Comparison of ENCODE assay signal across 18 cellular contexts in genomic region chr14:58138065-58138718, GRCh38. TPM values are rescaled to one million over a fixed set of nuclear protein-coding genes. Genes with fewer than 3 reads are reported as not detected.
DNase-seq lines count a peak whose midpoint lies in the region; ATAC-seq and TF ChIP-seq lines count a peak whose summit lies in the region.
"Had no signal": no experiment of that assay in that cellular context is flagged by ENCODE, and none has a peak within 500 bp of the region (broad histone marks: within the 10 kb centered on the region; RNA-seq: fewer than 3 reads in every experiment).

No MANE protein-coding gene starts in this region.

- intact Hi-C loops in Right ventricle myocardium inferior (cut with DNase I) (no loop called here), colonic mucosa (cut with DNase I) (no loop called here)

- H3K4me3 ChIP-seq in cardiac muscle cell, result no peak overlapping the region
- no peak overlapping the region for H3K4me3 ChIP-seq in RWPE2 (ENCODE audit: severe bottlenecking)
- H3K4me3 ChIP-seq in colonic mucosa, result no peak overlapping the region
- H3K4me3 ChIP-seq: spleen had no signal

- no peaks in the 10 kb centered on the region for H3K36me3 Mint-ChIP-seq in stimulated activated effector memory CD8-positive, alpha-beta T cell treated with anti-CD3 and anti-CD28 coated beads, Interleukin-12 subunit alpha, Interleukin-12 subunit beta, amount 100 ng/mL, for 72 hours

- ATAC-seq in Right ventricle myocardium inferior, result no peak
- peak; percentile 97 for ATAC-seq in HG02798 (IDR thresholded peaks at IDR 0.05; ENCODE audit: poor library complexity, unreplicated experiment)
- peak; percentile 7; the same call in 1 of the 3 replicates for ATAC-seq in RWPE2 (ENCODE audit: low read depth)
- peak; percentile 51 for ATAC-seq in stimulated activated effector memory CD8-positive, alpha-beta T cell treated with anti-CD3 and anti-CD28 coated beads, Interleukin-12 subunit alpha, Interleukin-12 subunit beta, amount 100 ng/mL, for 72 hours
- no peak for ATAC-seq in GM18519 (IDR thresholded peaks at IDR 0.05; ENCODE audit: low FRiP score, unreplicated experiment)
- ATAC-seq: activated T-helper 17 cell treated with anti-CD3 and anti-CD28 coated beads, Interleukin-2, amount 50 U/mL, for 72 hours; stimulated activated naive CD8-positive, alpha-beta T cell treated with anti-CD3 and anti-CD28 coated beads, Interleukin-15, amount 100 ng/mL, for 72 hours had no signal

- no peak overlapping the region for H3K27ac Mint-ChIP-seq in stimulated activated effector memory CD8-positive, alpha-beta T cell treated with anti-CD3 and anti-CD28 coated beads, Interleukin-12 subunit alpha, Interleukin-12 subunit beta, amount 100 ng/mL, for 72 hours
- H3K27ac Mint-ChIP-seq: activated CD4-positive, alpha-beta memory T cell treated with anti-CD3 and anti-CD28 coated beads, Interleukin-2, amount 10 ng/mL, durations not matched to agents 7 days and 5 days; activated T-helper 17 cell treated with anti-CD3 and anti-CD28 coated beads, Interleukin-2, amount 50 U/mL, for 72 hours; stimulated activated naive CD8-positive, alpha-beta T cell treated with anti-CD3 and anti-CD28 coated beads, Interleukin-15, amount 100 ng/mL, for 72 hours had no signal

- H3K9ac ChIP-seq in colonic mucosa (ENCODE audit: low read depth in 2 of 2, low read length in 2 of 2), result no peak overlapping the region

- H3K4me1 Mint-ChIP-seq in stimulated activated effector memory CD8-positive, alpha-beta T cell treated with anti-CD3 and anti-CD28 coated beads, Interleukin-12 subunit alpha, Interleukin-12 subunit beta, amount 100 ng/mL, for 72 hours, result no peaks in the 10 kb centered on the region
- H3K4me1 Mint-ChIP-seq: activated T-helper 17 cell treated with anti-CD3 and anti-CD28 coated beads, Interleukin-2, amount 50 U/mL, for 72 hours had no signal

- no peak overlapping the region for H3K4me3 Mint-ChIP-seq in stimulated activated effector memory CD8-positive, alpha-beta T cell treated with anti-CD3 and anti-CD28 coated beads, Interleukin-12 subunit alpha, Interleukin-12 subunit beta, amount 100 ng/mL, for 72 hours
- H3K4me3 Mint-ChIP-seq: activated CD4-positive, alpha-beta memory T cell treated with anti-CD3 and anti-CD28 coated beads, Interleukin-2, amount 10 ng/mL, durations not matched to agents 7 days and 5 days; activated T-helper 17 cell treated with anti-CD3 and anti-CD28 coated beads, Interleukin-2, amount 50 U/mL, for 72 hours; stimulated activated naive CD8-positive, alpha-beta T cell treated with anti-CD3 and anti-CD28 coated beads, Interleukin-15, amount 100 ng/mL, for 72 hours had no signal

- peaks cover 58% of the 10 kb centered on the region for H3K4me1 ChIP-seq in cardiac muscle cell (ENCODE audit: low read depth)
- no peaks in the 10 kb centered on the region for H3K4me1 ChIP-seq in RWPE2 (ENCODE audit: insufficient read depth, poor library complexity, severe bottlenecking)
- H3K4me1 ChIP-seq in colonic mucosa, result no peaks in the 10 kb centered on the region
- H3K4me1 ChIP-seq: spleen had no signal

- H3K36me3 ChIP-seq in cardiac muscle cell, result no peaks in the 10 kb centered on the region
- no peaks in the 10 kb centered on the region for H3K36me3 ChIP-seq in RWPE2 (ENCODE audit: low read depth)
- no peaks in the 10 kb centered on the region for H3K36me3 ChIP-seq in colonic mucosa
- H3K36me3 ChIP-seq: spleen had no signal

- no peaks in the 10 kb centered on the region for H3K27me3 ChIP-seq in cardiac muscle cell
- no peaks in the 10 kb centered on the region for H3K27me3 ChIP-seq in RWPE2 (ENCODE audit: insufficient read depth, poor library complexity, severe bottlenecking)
- no peaks in the 10 kb centered on the region for H3K27me3 ChIP-seq in colonic mucosa
- H3K27me3 ChIP-seq: spleen had no signal

- H3K27ac ChIP-seq in cardiac muscle cell (peak overlapping the region; percentile 79), RWPE2 (ENCODE audit: poor library complexity, severe bottlenecking) (no peak overlapping the region), colonic mucosa (no peak overlapping the region)
- H3K27ac ChIP-seq: spleen had no signal

- no peaks in the 10 kb centered on the region for H3K9me3 Mint-ChIP-seq in stimulated activated effector memory CD8-positive, alpha-beta T cell treated with anti-CD3 and anti-CD28 coated beads, Interleukin-12 subunit alpha, Interleukin-12 subunit beta, amount 100 ng/mL, for 72 hours
- H3K9me3 Mint-ChIP-seq: activated CD4-positive, alpha-beta memory T cell treated with anti-CD3 and anti-CD28 coated beads, Interleukin-2, amount 10 ng/mL, durations not matched to agents 7 days and 5 days; activated T-helper 17 cell treated with anti-CD3 and anti-CD28 coated beads, Interleukin-2, amount 50 U/mL, for 72 hours; stimulated activated naive CD8-positive, alpha-beta T cell treated with anti-CD3 and anti-CD28 coated beads, Interleukin-15, amount 100 ng/mL, for 72 hours had no signal

- TF ChIP-seq CTCF in cardiac muscle cell (IDR thresholded peaks at IDR 0.05; ENCODE audit: low read depth, low read length) (no peak), RWPE2 (IDR thresholded peaks at IDR 0.05; ENCODE audit: poor library complexity, severe bottlenecking) (no peak), colonic mucosa (IDR thresholded peaks at IDR 0.05) (no peak)

- H3K9me3 ChIP-seq in cardiac muscle cell (ENCODE audit: low read depth), result no peaks in the 10 kb centered on the region
- H3K9me3 ChIP-seq in RWPE2 (ENCODE audit: severe bottlenecking), result no peaks in the 10 kb centered on the region
- H3K9me3 ChIP-seq in colonic mucosa, result no peaks in the 10 kb centered on the region
- H3K9me3 ChIP-seq: spleen had no signal

- DNase-seq in cardiac muscle cell (ENCODE audit: low read depth in 1 of 2, low spot score in 1 of 2) (peak in 1 of 2 donors; percentile 38), Right ventricle myocardium inferior (ENCODE audit: missing footprints) (no peak), RWPE2 (ENCODE audit: low spot score) (no peak), GM19238 (ENCODE audit: insufficient read length, low spot score) (no peak), colonic mucosa (no peak)
- no peak for DNase-seq in stimulated activated effector memory CD8-positive, alpha-beta T cell treated with anti-CD3 and anti-CD28 coated beads, Interleukin-12 subunit alpha, Interleukin-12 subunit beta, amount 100 ng/mL, for 72 hours (ENCODE audit: low spot score in 2 of 2)
- DNase-seq: activated CD4-positive, alpha-beta memory T cell treated with anti-CD3 and anti-CD28 coated beads, Interleukin-2, amount 10 ng/mL, durations not matched to agents 7 days and 5 days; cerebellar nuclear complex; foreskin fibroblast; KG1; NCI-H1436 treated with DMSO at 0.1 percent for 48 hours; NCI-H345; posterior cingulate gyrus; spleen; stimulated activated naive CD8-positive, alpha-beta T cell treated with anti-CD3 and anti-CD28 coated beads, Interleukin-15, amount 100 ng/mL, for 72 hours had no signal

RNA-seq across cellular contexts. Expression of gene ARMH4, which starts 13.8 kb away (rescaled TPM):
- 28.5 and 64.6 TPM in 2 replicates for total RNA-seq in cardiac muscle cell
- 48.6 and 78.1 TPM in 2 replicates for polyA plus RNA-seq in cardiac muscle cell
- 5.5 TPM for total RNA-seq in Right ventricle myocardium inferior
- total RNA-seq in colonic mucosa, result 1 to 10 TPM in 1 of 2 donors, under 1 TPM in 1; 0.57 to 2.8 TPM
- total RNA-seq: activated CD4-positive, alpha-beta memory T cell treated with anti-CD3 and anti-CD28 coated beads, Interleukin-2, amount 10 ng/mL, durations not matched to agents 7 days and 5 days; activated T-helper 17 cell treated with anti-CD3 and anti-CD28 coated beads, Interleukin-2, amount 50 U/mL, for 72 hours had no signal

Comparison
In these comparisons a context has a peak if more than half of its experiments do, and no peak if none do; other contexts are left out.
1. ATAC-seq: peak in HG02798 (single experiment), RWPE2 (single experiment) and stimulated activated effector memory CD8-positive, alpha-beta T cell treated with anti-CD3 and anti-CD28 coated beads, Interleukin-12 subunit alpha, Interleukin-12 subunit beta, amount 100 ng/mL, for 72 hours (single experiment); none in Right ventricle myocardium inferior (single experiment) and GM18519 (single experiment).